In the genomic region with DNA sequence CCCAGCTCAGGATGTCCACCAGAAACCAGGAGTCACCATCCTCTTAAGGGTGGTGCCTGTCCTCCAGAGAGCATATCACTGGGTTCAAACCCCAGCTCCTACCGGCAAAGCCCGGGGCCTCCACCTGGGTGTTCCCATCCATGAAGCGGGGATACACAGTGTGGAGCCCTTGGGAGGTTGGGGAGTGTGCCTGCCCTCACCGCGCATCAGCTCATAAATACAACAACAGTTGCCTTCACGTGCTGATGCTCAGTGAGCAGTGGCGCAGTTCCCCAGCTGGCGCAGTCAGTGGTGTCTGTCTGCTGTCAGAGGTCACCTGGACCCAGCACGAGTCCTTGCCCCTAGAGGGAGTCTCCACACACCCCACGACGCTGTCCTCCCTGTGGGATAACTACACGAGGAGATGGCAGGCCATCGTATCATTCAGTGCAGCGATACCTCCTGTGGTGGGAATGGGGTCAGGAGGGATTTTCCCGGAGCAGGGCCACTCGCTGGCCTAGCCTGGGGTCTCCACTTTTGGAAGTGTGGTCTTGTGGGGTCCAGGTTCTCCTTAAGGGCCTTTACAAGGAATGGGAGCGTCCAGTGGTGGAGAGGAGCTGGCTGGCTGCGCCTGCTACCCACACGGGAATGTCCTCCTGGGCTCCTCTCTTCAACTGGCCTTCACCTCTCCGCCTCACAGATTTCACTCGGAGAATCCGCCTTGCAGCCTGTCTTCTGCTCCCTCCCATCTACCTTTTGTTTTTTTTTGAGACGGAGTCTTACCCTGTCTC, we compare ENCODE assay signal across 12 cellular contexts. TPM values are rescaled to one million over a fixed set of nuclear protein-coding genes. Genes with fewer than 3 reads are reported as not detected.
A peak's percentile ranks its signal among the peaks of the same experiment; 100 is the strongest.
DNase-seq lines count a peak whose midpoint lies in the region; ATAC-seq and TF ChIP-seq lines count a peak whose summit lies in the region.
"Had no signal": no experiment of that assay in that cellular context is flagged by ENCODE, and none has a peak within 500 bp of the region (broad histone marks: within the 10 kb centered on the region; RNA-seq: fewer than 3 reads in every experiment).

No MANE protein-coding gene starts in this region.

- CTCF ChIA-PET in WTC11 (lab: Charles Lee) = interaction anchor here (0.5 to 2.2 kb wide), 4 partner anchors 19 to 228 kb away, joined by 3 to 8 read pairs (median 4); a partner anchor contains a TSS

- peaks cover 6% of the 10 kb centered on the region for H3K36me3 Mint-ChIP-seq in activated T-cell treated with anti-CD3 and anti-CD28 coated beads, Interleukin-2, amount 50 U/mL, for 4 hours (ENCODE audit: insufficient read depth)
- peaks cover 0 to 8% of the 10 kb centered on the region in 2 donors for H3K36me3 Mint-ChIP-seq in activated T-cell treated with anti-CD3 and anti-CD28 coated beads, Interleukin-2, amount 50 U/mL, for 72 hours (ENCODE audit: insufficient read depth in 2 of 2)
- H3K36me3 Mint-ChIP-seq in WTC11 (peaks cover 6% of the 10 kb centered on the region; the same call in 1 of the 2 replicates), glutamatergic neuron (ENCODE audit: unreplicated experiment) (no peaks in the 10 kb centered on the region), chondrocyte (ENCODE audit: low read depth) (no peaks in the 10 kb centered on the region)
- peaks cover 2 to 10% of the 10 kb centered on the region in 2 donors for H3K36me3 Mint-ChIP-seq in stimulated activated naive B cell treated with anti-CD40 and anti-IgM and Interleukin-4, amounts not matched to agents 10 μg/mL and 1 μg/mL and 100 μg/mL, for 72 hours

- POLR2A ChIA-PET in WTC11 (lab: Charles Lee) = interaction anchor here (0.6 kb wide), 1 partner anchor 138 kb away, joined by 5 read pairs; no protein-coding TSS in a partner anchor

- H3K27ac Mint-ChIP-seq in activated T-cell treated with anti-CD3 and anti-CD28 coated beads, Interleukin-2, amount 50 U/mL, for 72 hours = no peak overlapping the region
- H3K27ac Mint-ChIP-seq in WTC11 (peak overlapping the region; percentile 45; the same call in 1 of the 2 replicates), glutamatergic neuron (ENCODE audit: unreplicated experiment) (peak overlapping the region; percentile 22), chondrocyte (ENCODE audit: unreplicated experiment) (no peak overlapping the region)
- H3K27ac Mint-ChIP-seq in stimulated activated naive B cell treated with anti-CD40 and anti-IgM and Interleukin-4, amounts not matched to agents 10 μg/mL and 1 μg/mL and 100 μg/mL, for 72 hours = peak overlapping the region; percentile 39

- TF ChIP-seq CTCF in WTC11 (IDR thresholded peaks at IDR 0.05) (no peak), glutamatergic neuron (IDR thresholded peaks at IDR 0.05; ENCODE audit: partially characterized antibody, unreplicated experiment) (no peak), chondrocyte (IDR thresholded peaks at IDR 0.05) (no peak)

- H3K9me3 Mint-ChIP-seq in activated T-cell treated with anti-CD3 and anti-CD28 coated beads, Interleukin-2, amount 50 U/mL, for 4 hours = no peaks in the 10 kb centered on the region
- H3K9me3 Mint-ChIP-seq in activated T-cell treated with anti-CD3 and anti-CD28 coated beads, Interleukin-2, amount 50 U/mL, for 72 hours = no peaks in the 10 kb centered on the region
- H3K9me3 Mint-ChIP-seq in WTC11 (no peaks in the 10 kb centered on the region), glutamatergic neuron (ENCODE audit: unreplicated experiment) (peaks cover 9% of the 10 kb centered on the region), chondrocyte (ENCODE audit: low read depth) (no peaks in the 10 kb centered on the region)
- no peaks in the 10 kb centered on the region for H3K9me3 Mint-ChIP-seq in stimulated activated naive B cell treated with anti-CD40 and anti-IgM and Interleukin-4, amounts not matched to agents 10 μg/mL and 1 μg/mL and 100 μg/mL, for 72 hours

- ATAC-seq in activated T-cell treated with anti-CD3 and anti-CD28 coated beads, Interleukin-2, amount 50 U/mL, for 4 hours = no peak
- no peak for ATAC-seq in activated T-cell treated with anti-CD3 and anti-CD28 coated beads, Interleukin-2, amount 50 U/mL, for 72 hours (replicated peaks in 1 of 2)
- ATAC-seq in WTC11 = no peak
- no peak for ATAC-seq in stimulated activated naive B cell treated with anti-CD40 and anti-IgM and Interleukin-4, amounts not matched to agents 10 μg/mL and 1 μg/mL and 100 μg/mL, for 72 hours (replicated peaks)
- ATAC-seq: heart left ventricle had no signal

- peak overlapping the region; percentile 37 for H3K4me3 Mint-ChIP-seq in activated T-cell treated with anti-CD3 and anti-CD28 coated beads, Interleukin-2, amount 50 U/mL, for 4 hours
- peak overlapping the region in 1 of 2 donors; percentile 92 for H3K4me3 Mint-ChIP-seq in activated T-cell treated with anti-CD3 and anti-CD28 coated beads, Interleukin-2, amount 50 U/mL, for 72 hours
- H3K4me3 Mint-ChIP-seq in WTC11 (peak overlapping the region; percentile 93), glutamatergic neuron (ENCODE audit: unreplicated experiment) (no peak overlapping the region), chondrocyte (ENCODE audit: unreplicated experiment) (no peak overlapping the region)
- H3K4me3 Mint-ChIP-seq in stimulated activated naive B cell treated with anti-CD40 and anti-IgM and Interleukin-4, amounts not matched to agents 10 μg/mL and 1 μg/mL and 100 μg/mL, for 72 hours = peak overlapping the region in 1 of 2 donors; percentile 14

- no peak for DNase-seq in activated T-cell treated with anti-CD3 and anti-CD28 coated beads, Interleukin-2, amount 50 U/mL, for 4 hours
- no peak for DNase-seq in activated T-cell treated with anti-CD3 and anti-CD28 coated beads, Interleukin-2, amount 50 U/mL, for 72 hours
- DNase-seq in WTC11 (ENCODE audit: low spot score) (no peak), glutamatergic neuron (no peak), cortex of kidney (lab: John Stamatoyannopoulos, UW) (no peak), chondrocyte (ENCODE audit: low spot score) (no peak), NCI-H1694 (lab: John Stamatoyannopoulos, UW) (no peak)
- no peak for DNase-seq in stimulated activated naive B cell treated with anti-CD40 and anti-IgM and Interleukin-4, amounts not matched to agents 10 μg/mL and 1 μg/mL and 100 μg/mL, for 72 hours
- DNase-seq: midbrain, NCI-H187 had no signal

- peaks cover 27% of the 10 kb centered on the region for H3K4me1 Mint-ChIP-seq in activated T-cell treated with anti-CD3 and anti-CD28 coated beads, Interleukin-2, amount 50 U/mL, for 4 hours (ENCODE audit: low read depth)
- H3K4me1 Mint-ChIP-seq in activated T-cell treated with anti-CD3 and anti-CD28 coated beads, Interleukin-2, amount 50 U/mL, for 72 hours (ENCODE audit: low read depth) = peaks cover 47% of the 10 kb centered on the region
- H3K4me1 Mint-ChIP-seq in WTC11 (peaks cover 23% of the 10 kb centered on the region), glutamatergic neuron (ENCODE audit: low read depth, unreplicated experiment) (peaks cover 10% of the 10 kb centered on the region), chondrocyte (ENCODE audit: low read depth) (peaks cover 30% of the 10 kb centered on the region)
- peaks cover 26 to 33% of the 10 kb centered on the region in 2 donors for H3K4me1 Mint-ChIP-seq in stimulated activated naive B cell treated with anti-CD40 and anti-IgM and Interleukin-4, amounts not matched to agents 10 μg/mL and 1 μg/mL and 100 μg/mL, for 72 hours

- no peaks in the 10 kb centered on the region for H3K27me3 Mint-ChIP-seq in activated T-cell treated with anti-CD3 and anti-CD28 coated beads, Interleukin-2, amount 50 U/mL, for 4 hours (ENCODE audit: low read depth)
- H3K27me3 Mint-ChIP-seq in activated T-cell treated with anti-CD3 and anti-CD28 coated beads, Interleukin-2, amount 50 U/mL, for 72 hours (ENCODE audit: low read depth) = no peaks in the 10 kb centered on the region
- H3K27me3 Mint-ChIP-seq in WTC11 (ENCODE audit: low read depth) (peaks cover 10% of the 10 kb centered on the region), glutamatergic neuron (ENCODE audit: unreplicated experiment) (peaks cover 16% of the 10 kb centered on the region), chondrocyte (ENCODE audit: low read depth) (no peaks in the 10 kb centered on the region)
- no peaks in the 10 kb centered on the region for H3K27me3 Mint-ChIP-seq in stimulated activated naive B cell treated with anti-CD40 and anti-IgM and Interleukin-4, amounts not matched to agents 10 μg/mL and 1 μg/mL and 100 μg/mL, for 72 hours

RNA-seq across cellular contexts. Expression of a gene that starts 2.3 kb away (rescaled TPM):
- total RNA-seq in activated T-cell treated with anti-CD3 and anti-CD28 coated beads, Interleukin-2, amount 50 U/mL, for 4 hours = 100 to 1,000 TPM; 223 to 320 (median 298) TPM
- 100 to 1,000 TPM; 158 to 208 TPM for total RNA-seq in activated T-cell treated with anti-CD3 and anti-CD28 coated beads, Interleukin-2, amount 50 U/mL, for 72 hours
- 252 to 267 TPM (median 267 TPM) in 3 replicates for total RNA-seq in WTC11 (2021)
- total RNA-seq in glutamatergic neuron (ENCODE audit: unreplicated experiment) = 183 TPM
- 205 to 231 TPM (median 225 TPM) in 3 replicates for total RNA-seq in chondrocyte

RNA-seq across cellular contexts. Expression of a gene that starts 8.0 kb away (rescaled TPM):
- total RNA-seq in activated T-cell treated with anti-CD3 and anti-CD28 coated beads, Interleukin-2, amount 50 U/mL, for 4 hours = under 1 TPM in 2 of 3 donors, not detected in 1; 0.13 to 0.32 TPM
- total RNA-seq in activated T-cell treated with anti-CD3 and anti-CD28 coated beads, Interleukin-2, amount 50 U/mL, for 72 hours = under 1 TPM in 1 of 2 donors, not detected in 1; 0.46 TPM
- total RNA-seq in WTC11 (2021) = 0.18 to 0.44 TPM (median 0.24 TPM) in 3 replicates
- total RNA-seq in glutamatergic neuron (ENCODE audit: unreplicated experiment) = 0.39 TPM
- total RNA-seq in chondrocyte = not detected in 3 replicates
- total RNA-seq: heart left ventricle had no signal

RNA-seq across cellular contexts. Expression of a gene that starts 18.9 kb away (rescaled TPM):
- total RNA-seq in activated T-cell treated with anti-CD3 and anti-CD28 coated beads, Interleukin-2, amount 50 U/mL, for 4 hours = not detected
- total RNA-seq in activated T-cell treated with anti-CD3 and anti-CD28 coated beads, Interleukin-2, amount 50 U/mL, for 72 hours = under 1 TPM in 1 of 2 donors, not detected in 1; 0.29 TPM
- not detected in 3 replicates for total RNA-seq in WTC11 (2021)
- not detected for total RNA-seq in glutamatergic neuron (ENCODE audit: unreplicated experiment)
- not detected in 3 replicates for total RNA-seq in chondrocyte
- total RNA-seq: dorsolateral prefrontal cortex, heart left ventricle had no signal

RNA-seq across cellular contexts. Expression of a gene that starts 26.9 kb away (rescaled TPM):
- total RNA-seq in activated T-cell treated with anti-CD3 and anti-CD28 coated beads, Interleukin-2, amount 50 U/mL, for 4 hours = 100 to 1,000 TPM; 537 to 551 (median 548) TPM
- 100 to 1,000 TPM; 696 to 731 TPM for total RNA-seq in activated T-cell treated with anti-CD3 and anti-CD28 coated beads, Interleukin-2, amount 50 U/mL, for 72 hours
- 769 to 823 TPM (median 815 TPM) in 3 replicates for total RNA-seq in WTC11 (2021)
- total RNA-seq in glutamatergic neuron (ENCODE audit: unreplicated experiment) = 699 TPM
- total RNA-seq in chondrocyte = 363 to 615 TPM (median 378 TPM) in 3 replicates

RNA-seq across cellular contexts. Expression of a gene that starts 37.7 kb away (rescaled TPM):
- 10 to 100 TPM in 2 of 3 donors, 1 to 10 TPM in 1; 8.9 to 16.1 (median 13.2) TPM for total RNA-seq in activated T-cell treated with anti-CD3 and anti-CD28 coated beads, Interleukin-2, amount 50 U/mL, for 4 hours
- total RNA-seq in activated T-cell treated with anti-CD3 and anti-CD28 coated beads, Interleukin-2, amount 50 U/mL, for 72 hours = 10 to 100 TPM in 1 of 2 donors, 1 to 10 TPM in 1; 2.4 to 10.3 TPM
- total RNA-seq in WTC11 (2021) (1.2 to 1.5 TPM (median 1.4 TPM) in 3 replicates), glutamatergic neuron (ENCODE audit: unreplicated experiment) (not detected), chondrocyte (not detected in 3 replicates)
- total RNA-seq: heart left ventricle had no signal

Comparison
In these comparisons a context has a peak if more than half of its experiments do, and no peak if none do; other contexts are left out.
1. H3K4me3 Mint-ChIP-seq: peak in activated T-cell treated with anti-CD3 and anti-CD28 coated beads, Interleukin-2, amount 50 U/mL, for 4 hours (single experiment) and WTC11 (single experiment); none in glutamatergic neuron (single experiment) and chondrocyte (single experiment).
2. H3K27ac Mint-ChIP-seq: peak in WTC11 (single experiment), glutamatergic neuron (single experiment) and stimulated activated naive B cell treated with anti-CD40 and anti-IgM and Interleukin-4, amounts not matched to agents 10 μg/mL and 1 μg/mL and 100 μg/mL, for 72 hours (single experiment); none in activated T-cell treated with anti-CD3 and anti-CD28 coated beads, Interleukin-2, amount 50 U/mL, for 72 hours (single experiment) and chondrocyte (single experiment).